In genomic region chr5:132293066-132293991, GRCh38 we compare ENCODE assay signal across 8 cellular contexts. TPM values are rescaled to one million over a fixed set of nuclear protein-coding genes. Genes with fewer than 3 reads are reported as not detected.
A peak's percentile ranks its signal among the peaks of the same experiment; 100 is the strongest.
DNase-seq lines count a peak whose midpoint lies in the region; ATAC-seq, FAIRE-seq and TF ChIP-seq lines count a peak whose summit lies in the region.

No MANE protein-coding gene starts in this region.

- peaks cover 9 to 17% of the 10 kb centered on the region in 2 donors for H3K4me1 ChIP-seq in kidney (ENCODE audit: control insufficient read depth in 1 of 2, insufficient read depth in 1 of 2, low read depth in 1 of 2, low read length in 2 of 2)

- H3K27me3 Mint-ChIP-seq in central memory CD8-positive, alpha-beta T cell: peaks cover 43% of the 10 kb centered on the region

- H3K9me3 Mint-ChIP-seq in central memory CD8-positive, alpha-beta T cell: no peaks in the 10 kb centered on the region

- H3K36me3 Mint-ChIP-seq in central memory CD8-positive, alpha-beta T cell (ENCODE audit: insufficient read depth): no peaks in the 10 kb centered on the region

- peaks cover 12% of the 10 kb centered on the region for H3K4me1 Mint-ChIP-seq in central memory CD8-positive, alpha-beta T cell

- no peak for FAIRE-seq in kidney (lab: Jason Lieb, UNC)

- no peak for TF ChIP-seq CTCF in kidney (IDR thresholded peaks at IDR 0.05; ENCODE audit: borderline replicate concordance, extremely low read depth, insufficient read depth)

- ATAC-seq in GM18909 (IDR thresholded peaks at IDR 0.05; ENCODE audit: poor library complexity, unreplicated experiment): peak; percentile 46
- peak; percentile 36 for ATAC-seq in HG03280 (IDR thresholded peaks at IDR 0.05; ENCODE audit: unreplicated experiment)
- peak; percentile 58 for ATAC-seq in central memory CD8-positive, alpha-beta T cell (replicated peaks; ENCODE audit: extremely low read depth, poor library complexity, severe bottlenecking)

- peak overlapping the region; percentile 52 to 82 for H3K9ac ChIP-seq in kidney (ENCODE audit: low read length in 2 of 2)

- peak overlapping the region; percentile 69 for H3K4me3 ChIP-seq in kidney (ENCODE audit: low read length in 2 of 2)

- no peaks in the 10 kb centered on the region for H3K36me3 ChIP-seq in kidney (ENCODE audit: control insufficient read depth in 1 of 2, insufficient read depth in 2 of 2, low read length in 2 of 2)

- peak overlapping the region; percentile 93 for H3K4me3 Mint-ChIP-seq in central memory CD8-positive, alpha-beta T cell

- H3K9me3 ChIP-seq in kidney (ENCODE audit: control insufficient read depth in 1 of 2, low read length in 2 of 2): no peaks in the 10 kb centered on the region

- intact Hi-C loops in kidney (cut with DNase I): no loop called here

- peak; percentile 88 for DNase-seq in AG08395 (ENCODE audit: low spot score)
- peak; percentile 91 for DNase-seq in NCI-H345 (lab: John Stamatoyannopoulos, UW)
- DNase-seq in activated CD4-positive, CD25-positive, alpha-beta regulatory T cell treated with anti-CD3 and anti-CD28 coated beads, Interleukin-2, amount 50 U/mL, for 16 hours (ENCODE audit: low read depth, low spot score): peak; percentile 31
- DNase-seq in central memory CD8-positive, alpha-beta T cell (ENCODE audit: low spot score in 2 of 2): no peak
- DNase-seq in kidney: peak; percentile 97
- DNase-seq in stimulated activated CD4-positive, alpha-beta T cell treated with anti-CD3 and anti-CD28 coated beads, Interleukin-12 subunit alpha, Interleukin-12 subunit beta, amount 100 ng/mL, for 4 hours: peak; percentile 76

- peak overlapping the region; percentile 97 to 98 for H3K27ac ChIP-seq in kidney (ENCODE audit: low read depth in 2 of 2, low read length in 2 of 2)

- H3K27ac Mint-ChIP-seq in central memory CD8-positive, alpha-beta T cell (ENCODE audit: low read depth): no peak overlapping the region

RNA-seq across cellular contexts. Expression of gene SLC22A4, which starts 0.9 kb away (rescaled TPM):
- 2.4 TPM for total RNA-seq in kidney
- polyA plus RNA-seq in kidney (ENCODE audit: insufficient read depth, low read depth, low replicate concordance): 7.6 TPM

RNA-seq across cellular contexts. Expression of gene PDLIM4, which starts 35.8 kb away (rescaled TPM):
- total RNA-seq in kidney: 47.0 TPM
- polyA plus RNA-seq in kidney (ENCODE audit: insufficient read depth, low read depth, low replicate concordance): 31.6 TPM

Comparison
In these comparisons a context has a peak if more than half of its experiments do, and no peak if none do; other contexts are left out.
1. DNase-seq: peak in AG08395 (single experiment), NCI-H345 (single experiment), activated CD4-positive, CD25-positive, alpha-beta regulatory T cell treated with anti-CD3 and anti-CD28 coated beads, Interleukin-2, amount 50 U/mL, for 16 hours (single experiment), kidney (single experiment) and stimulated activated CD4-positive, alpha-beta T cell treated with anti-CD3 and anti-CD28 coated beads, Interleukin-12 subunit alpha, Interleukin-12 subunit beta, amount 100 ng/mL, for 4 hours (single experiment); none in central memory CD8-positive, alpha-beta T cell (0 of 2).
2. Peak in every context shown above with its lines, with median percentiles within 50 percentile points of each other: ATAC-seq.